Comparison of ENCODE assay signal across 18 cellular contexts in genomic region chr20:19770375-19770774, GRCh38. TPM values are rescaled to one million over a fixed set of nuclear protein-coding genes. Genes with fewer than 3 reads are reported as not detected.
"Had no signal": no experiment of that assay in that cellular context is flagged by ENCODE, and none has a peak within 500 bp of the region (broad histone marks: within the 10 kb centered on the region; RNA-seq: fewer than 3 reads in every experiment).

No MANE protein-coding gene starts in this region.

- H2AFZ ChIP-seq: hepatocyte had no signal

- H3K27ac Mint-ChIP-seq: activated CD4-positive, alpha-beta memory T cell treated with anti-CD3 and anti-CD28 coated beads, Interleukin-2, amount 10 ng/mL, durations not matched to agents 7 days and 5 days; activated naive CD4-positive, alpha-beta T cell treated with anti-CD3 and anti-CD28 coated beads, Interleukin-2, amount 10 ng/mL, durations not matched to agents 7 days and 5 days; activated T-cell treated with anti-CD3 and anti-CD28 coated beads, Interleukin-2, amount 50 U/mL, for 24 hours; endodermal cell; natural killer cell; T-helper 17 cell had no signal

- ATAC-seq: left cardiac atrium, natural killer cell, T-helper 17 cell had no signal

- H3K4me1 Mint-ChIP-seq: activated CD4-positive, alpha-beta memory T cell treated with anti-CD3 and anti-CD28 coated beads, Interleukin-2, amount 10 ng/mL, durations not matched to agents 7 days and 5 days; activated naive CD4-positive, alpha-beta T cell treated with anti-CD3 and anti-CD28 coated beads, Interleukin-2, amount 10 ng/mL, durations not matched to agents 7 days and 5 days; natural killer cell; T-helper 17 cell had no signal

- H3K36me3 Mint-ChIP-seq: activated naive CD4-positive, alpha-beta T cell treated with anti-CD3 and anti-CD28 coated beads, Interleukin-2, amount 10 ng/mL, durations not matched to agents 7 days and 5 days; natural killer cell had no signal

- H3K4me3 ChIP-seq: dorsolateral prefrontal cortex, hepatocyte, right atrium auricular region, skin epidermis, transverse colon had no signal

- H3K27me3 ChIP-seq: dorsolateral prefrontal cortex, hepatocyte, right atrium auricular region, transverse colon had no signal

- DNase-seq: activated CD4-positive, alpha-beta memory T cell treated with anti-CD3 and anti-CD28 coated beads, Interleukin-2, amount 10 ng/mL, durations not matched to agents 7 days and 5 days; activated CD4-positive, alpha-beta T cell treated with anti-CD3 and anti-CD28 coated beads for 4 hours; activated naive CD4-positive, alpha-beta T cell treated with anti-CD3 and anti-CD28 coated beads, Interleukin-2, amount 10 ng/mL, durations not matched to agents 7 days and 5 days; activated T-cell treated with anti-CD3 and anti-CD28 coated beads, Interleukin-2, amount 50 U/mL, for 24 hours; dorsolateral prefrontal cortex; endodermal cell; erythroblast; left cardiac atrium; natural killer cell; occipital lobe; stimulated activated CD4-positive, alpha-beta T cell treated with anti-CD3 and anti-CD28 coated beads, Interleukin-4, amount 100 ng/mL, for 24 hours; stimulated activated naive CD4-positive, alpha-beta T cell; substantia nigra; T-helper 17 cell; transverse colon had no signal

- H3K27me3 Mint-ChIP-seq: activated naive CD4-positive, alpha-beta T cell treated with anti-CD3 and anti-CD28 coated beads, Interleukin-2, amount 10 ng/mL, durations not matched to agents 7 days and 5 days had no signal

- H3K36me3 ChIP-seq: right atrium auricular region, transverse colon had no signal

- H3K4me3 Mint-ChIP-seq: activated CD4-positive, alpha-beta memory T cell treated with anti-CD3 and anti-CD28 coated beads, Interleukin-2, amount 10 ng/mL, durations not matched to agents 7 days and 5 days; activated naive CD4-positive, alpha-beta T cell treated with anti-CD3 and anti-CD28 coated beads, Interleukin-2, amount 10 ng/mL, durations not matched to agents 7 days and 5 days; activated T-cell treated with anti-CD3 and anti-CD28 coated beads, Interleukin-2, amount 50 U/mL, for 24 hours; endodermal cell; natural killer cell; T-helper 17 cell had no signal

- H3K9me3 Mint-ChIP-seq: activated CD4-positive, alpha-beta memory T cell treated with anti-CD3 and anti-CD28 coated beads, Interleukin-2, amount 10 ng/mL, durations not matched to agents 7 days and 5 days; activated naive CD4-positive, alpha-beta T cell treated with anti-CD3 and anti-CD28 coated beads, Interleukin-2, amount 10 ng/mL, durations not matched to agents 7 days and 5 days; activated T-cell treated with anti-CD3 and anti-CD28 coated beads, Interleukin-2, amount 50 U/mL, for 24 hours; endodermal cell; natural killer cell had no signal

- H3K9me3 ChIP-seq: right atrium auricular region, transverse colon had no signal

- H3K27ac ChIP-seq: hepatocyte, right atrium auricular region, skin epidermis, transverse colon had no signal

- H3K4me2 ChIP-seq: hepatocyte had no signal

RNA-seq across cellular contexts. Expression of gene RIN2, which starts 12.3 kb away (rescaled TPM):
- total RNA-seq: activated CD4-positive, alpha-beta memory T cell treated with anti-CD3 and anti-CD28 coated beads, Interleukin-2, amount 10 ng/mL, durations not matched to agents 7 days and 5 days had no signal
